Comparison of ENCODE assay signal across 11 cellular contexts in the genomic region with DNA sequence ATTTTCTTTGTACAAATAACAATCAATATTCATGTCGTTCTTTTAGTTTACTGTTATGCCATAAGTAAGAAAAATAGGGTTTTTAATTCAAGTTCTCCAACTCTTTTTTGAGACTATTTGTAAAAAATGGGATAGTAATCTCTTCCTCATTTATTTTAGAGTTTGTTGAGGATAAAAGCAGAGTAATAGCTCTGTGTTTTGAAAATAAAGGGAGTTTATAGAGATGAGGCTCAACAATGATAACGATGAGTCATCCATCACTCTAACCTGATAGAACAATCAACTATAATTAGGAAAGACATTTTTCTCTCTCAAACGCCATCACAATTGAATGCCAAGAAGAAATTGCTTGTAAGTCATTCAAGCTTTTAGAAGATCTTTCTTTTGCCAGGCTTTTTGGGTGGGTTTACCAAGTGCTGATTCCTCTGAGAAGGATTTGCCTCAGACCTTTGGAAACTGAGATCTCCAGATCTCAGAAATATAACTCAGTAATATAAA. TPM values are rescaled to one million over a fixed set of nuclear protein-coding genes. Genes with fewer than 3 reads are reported as not detected.
DNase-seq lines count a peak whose midpoint lies in the region; ATAC-seq and TF ChIP-seq lines count a peak whose summit lies in the region.
"Had no signal": no experiment of that assay in that cellular context is flagged by ENCODE, and none has a peak within 500 bp of the region (broad histone marks: within the 10 kb centered on the region; RNA-seq: fewer than 3 reads in every experiment).

No MANE protein-coding gene starts in this region.

- peak overlapping the region; percentile 2 to 18 (median 10) for H3K4me3 ChIP-seq in right lobe of liver
- H3K4me3 ChIP-seq in upper lobe of left lung, result peak overlapping the region in 3 of 4 donors; percentile 11 to 34 (median 33)
- no peak overlapping the region for H3K4me3 ChIP-seq in WERI-Rb-1 (ENCODE audit: low read depth, low read length)

- intact Hi-C loops in activated B cell treated with CpG ODN at 0.5 μM for 24 hours (cut with micrococcal nuclease), result loop anchor here (2.0 kb wide), 1 partner anchor 38 kb away; no protein-coding TSS in a partner anchor
- intact Hi-C loops in right lobe of liver (cut with DNase I), result no loop called here

- H3K9me3 ChIP-seq in right lobe of liver (no peaks in the 10 kb centered on the region), upper lobe of left lung (no peaks in the 10 kb centered on the region), WERI-Rb-1 (ENCODE audit: severe bottlenecking) (no peaks in the 10 kb centered on the region)

- ATAC-seq in activated B cell treated with CpG ODN at 0.5 μM for 24 hours (ENCODE audit: low read depth) (no peak), right lobe of liver (no peak), upper lobe of left lung (ENCODE audit: low FRiP score in 2 of 2) (no peak), HG02759 (IDR thresholded peaks at IDR 0.05; ENCODE audit: unreplicated experiment) (no peak)
- ATAC-seq: PC-3 had no signal

- no peak for TF ChIP-seq EP300 in upper lobe of left lung (IDR thresholded peaks at IDR 0.05)

- no peak for DNase-seq in activated naive CD4-positive, alpha-beta T cell treated with Interleukin-2 at 50 U/mL for 16 hours
- DNase-seq in activated B cell treated with CpG ODN at 0.5 μM for 24 hours, result no peak
- no peak for DNase-seq in right lobe of liver
- DNase-seq in upper lobe of left lung, result no peak
- DNase-seq in mesenteric fat pad (ENCODE audit: low spot score), result no peak
- DNase-seq in WERI-Rb-1, result no peak
- DNase-seq: activated CD4-positive, CD25-positive, alpha-beta regulatory T cell treated with anti-CD3 and anti-CD28 coated beads, Interleukin-2, amount 50 U/mL, for 72 hours; NCI-H2029 treated with DMSO at 0.1 percent for 48 hours; PC-3 had no signal

- H3K27ac Mint-ChIP-seq in activated naive CD4-positive, alpha-beta T cell treated with anti-CD3 and anti-CD28 coated beads, Interleukin-2, amount 50 U/mL, for 24 hours, result peak overlapping the region; percentile 92
- H3K27ac Mint-ChIP-seq in activated B cell treated with CpG ODN at 0.5 μM for 24 hours, result peak overlapping the region; percentile 95

- H3K27ac ChIP-seq in right lobe of liver (peak overlapping the region; percentile 12 to 61 (median 18)), upper lobe of left lung (peak overlapping the region; percentile 29 to 71 (median 48)), WERI-Rb-1 (no peak overlapping the region)

- H3K36me3 ChIP-seq in right lobe of liver (no peaks in the 10 kb centered on the region), upper lobe of left lung (no peaks in the 10 kb centered on the region), WERI-Rb-1 (no peaks in the 10 kb centered on the region)

- POLR2A ChIA-PET in activated B cell treated with CpG ODN at 0.5 μM for 24 hours (lab: Charles Lee), result interaction anchor here (1.1 to 6.2 kb wide), 6 partner anchors 30 to 147 kb away, joined by 3 to 56 read pairs (median 4); no protein-coding TSS in a partner anchor

- H3K27me3 Mint-ChIP-seq in activated naive CD4-positive, alpha-beta T cell treated with anti-CD3 and anti-CD28 coated beads, Interleukin-2, amount 50 U/mL, for 24 hours, result no peaks in the 10 kb centered on the region
- H3K27me3 Mint-ChIP-seq in activated B cell treated with CpG ODN at 0.5 μM for 24 hours, result no peaks in the 10 kb centered on the region

- TF ChIP-seq POLR2A in right lobe of liver (IDR thresholded peaks at IDR 0.05) (no peak), upper lobe of left lung (IDR thresholded peaks at IDR 0.05) (no peak)

- H3K36me3 Mint-ChIP-seq in activated naive CD4-positive, alpha-beta T cell treated with anti-CD3 and anti-CD28 coated beads, Interleukin-2, amount 50 U/mL, for 24 hours, result peaks cover 9% of the 10 kb centered on the region
- H3K36me3 Mint-ChIP-seq in activated B cell treated with CpG ODN at 0.5 μM for 24 hours (ENCODE audit: low read depth), result peaks cover 21% of the 10 kb centered on the region

- no peaks in the 10 kb centered on the region for H3K27me3 ChIP-seq in right lobe of liver
- H3K27me3 ChIP-seq in upper lobe of left lung, result no peaks in the 10 kb centered on the region
- peaks cover 69% of the 10 kb centered on the region for H3K27me3 ChIP-seq in WERI-Rb-1 (ENCODE audit: insufficient read depth, low read depth, severe bottlenecking)

- H3K9me3 Mint-ChIP-seq in activated naive CD4-positive, alpha-beta T cell treated with anti-CD3 and anti-CD28 coated beads, Interleukin-2, amount 50 U/mL, for 24 hours, result peaks cover 27% of the 10 kb centered on the region
- H3K9me3 Mint-ChIP-seq in activated B cell treated with CpG ODN at 0.5 μM for 24 hours, result peaks cover 5% of the 10 kb centered on the region

- CTCF ChIA-PET in activated B cell treated with CpG ODN at 0.5 μM for 24 hours (lab: Charles Lee), result interaction anchor here (0.8 to 1.7 kb wide), 5 partner anchors 11 to 150 kb away, joined by 3 to 7 read pairs (median 3); no protein-coding TSS in a partner anchor

- H3K4me1 ChIP-seq in right lobe of liver, result no peaks in the 10 kb centered on the region
- H3K4me1 ChIP-seq in upper lobe of left lung, result peaks cover 1 to 14% (median 4%) of the 10 kb centered on the region in 4 donors

- WGBS in right lobe of liver (ENCODE audit: insufficient coverage, low coverage, low lambda C conversion rate, missing lambda C conversion rate), result 26% methylated on average over 3 of the region's 3 CpGs
- WGBS in upper lobe of left lung, 2 donors, result 18 to 31% methylated on average over 3 of the region's 3 CpGs

- H3K4me1 Mint-ChIP-seq in activated naive CD4-positive, alpha-beta T cell treated with anti-CD3 and anti-CD28 coated beads, Interleukin-2, amount 50 U/mL, for 24 hours, result peaks cover 85% of the 10 kb centered on the region
- H3K4me1 Mint-ChIP-seq in activated B cell treated with CpG ODN at 0.5 μM for 24 hours, result peaks cover 71% of the 10 kb centered on the region

- H3K4me3 Mint-ChIP-seq in activated naive CD4-positive, alpha-beta T cell treated with anti-CD3 and anti-CD28 coated beads, Interleukin-2, amount 50 U/mL, for 24 hours, result peak overlapping the region; percentile 86
- peak overlapping the region; percentile 91 for H3K4me3 Mint-ChIP-seq in activated B cell treated with CpG ODN at 0.5 μM for 24 hours

- no peak for TF ChIP-seq CTCF in activated B cell treated with CpG ODN at 0.5 μM for 24 hours (IDR thresholded peaks at IDR 0.05)
- no peak for TF ChIP-seq CTCF in right lobe of liver (IDR thresholded peaks at IDR 0.05)
- no peak for TF ChIP-seq CTCF in upper lobe of left lung (IDR thresholded peaks at IDR 0.05)
- TF ChIP-seq CTCF in WERI-Rb-1 (IDR thresholded peaks at IDR 0.05; ENCODE audit: low read depth, low read length), result no peak

RNA-seq across cellular contexts. Expression of a gene that starts 0.6 kb away (rescaled TPM):
- total RNA-seq in activated B cell treated with CpG ODN at 0.5 μM for 24 hours, result 57.5 and 65.5 TPM in 2 replicates
- total RNA-seq in right lobe of liver, result 10 to 100 TPM in 1 of 6 experiments, 1 to 10 TPM in 5; 2.4 to 11.1 (median 3.4) TPM
- 10 to 100 TPM in 5 of 6 donors, 1 to 10 TPM in 1; 8.9 to 26.4 (median 17.4) TPM for total RNA-seq in upper lobe of left lung
- total RNA-seq in mesenteric fat pad, result 17.1 TPM
- total RNA-seq: PC-3 had no signal

RNA-seq across cellular contexts. Expression of a gene that starts 55.7 kb away (rescaled TPM):
- 28.7 and 31.2 TPM in 2 replicates for total RNA-seq in activated B cell treated with CpG ODN at 0.5 μM for 24 hours
- 1 to 10 TPM in 1 of 6 experiments, under 1 TPM in 5; 0.26 to 1.1 (median 0.69) TPM for total RNA-seq in right lobe of liver
- total RNA-seq in upper lobe of left lung, result 10 to 100 TPM in 1 of 6 donors, 1 to 10 TPM in 5; 2.7 to 10.7 (median 3.4) TPM
- total RNA-seq in mesenteric fat pad, result 1.2 TPM
- total RNA-seq: PC-3 had no signal
